Comparison of ENCODE assay signal across 25 cellular contexts in the genomic region with DNA sequence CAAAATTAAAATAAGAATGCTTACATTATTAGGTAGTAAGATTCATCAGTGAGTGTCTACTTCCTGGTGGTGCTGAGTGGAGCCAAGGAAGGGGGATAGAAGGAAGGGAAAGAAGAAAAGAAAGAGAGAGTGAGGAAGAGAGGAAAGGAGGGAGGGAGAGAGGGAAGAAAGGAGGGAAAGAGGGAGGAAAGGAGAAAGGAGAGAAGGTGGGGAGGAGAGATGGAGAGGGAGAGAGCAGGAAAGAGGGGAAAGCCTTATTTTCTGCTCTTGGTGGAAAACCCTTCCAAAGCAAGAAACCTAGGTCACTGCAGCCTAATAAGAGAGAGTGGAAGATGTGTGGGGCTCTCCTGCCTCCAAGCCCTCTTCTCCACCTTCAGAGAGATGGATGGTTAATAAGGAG.
"Had no signal": no experiment of that assay in that cellular context is flagged by ENCODE, and none has a peak within 500 bp of the region (broad histone marks: within the 10 kb centered on the region; RNA-seq: fewer than 3 reads in every experiment).

No MANE protein-coding gene starts in this region.

- H3K36me3 Mint-ChIP-seq: naive thymus-derived CD4-positive, alpha-beta T cell; stimulated activated naive B cell treated with anti-CD40 and anti-IgM and Interleukin-4, amounts not matched to agents 10 μg/mL and 1 μg/mL and 100 μg/mL, for 72 hours had no signal

- H3K4me3 ChIP-seq: colonic mucosa, gastrocnemius medialis, lower lobe of right lung, pancreas, skin epidermis, spleen, thoracic aorta, tibial nerve, upper lobe of right lung, uterus had no signal

- H3K4me1 Mint-ChIP-seq: naive thymus-derived CD4-positive, alpha-beta T cell; nephron; stimulated activated naive B cell treated with anti-CD40 and anti-IgM and Interleukin-4, amounts not matched to agents 10 μg/mL and 1 μg/mL and 100 μg/mL, for 72 hours had no signal

- H3K9me3 Mint-ChIP-seq: dendritic cell treated with granulocyte-macrophage colony-stimulating factor and Interleukin-4, amounts not matched to agents 40 ng/mL and 50 ng/mL, for 4 days; endodermal cell; naive thymus-derived CD4-positive, alpha-beta T cell; nephron; stimulated activated naive CD8-positive, alpha-beta T cell treated with anti-CD3 and anti-CD28 coated beads, Interleukin-15, Interleukin-2, amounts not matched to agents 100 ng/mL and 50 ng/mL, for 24 hours had no signal

- H3K4me3 Mint-ChIP-seq: dendritic cell treated with granulocyte-macrophage colony-stimulating factor and Interleukin-4, amounts not matched to agents 40 ng/mL and 50 ng/mL, for 4 days; endodermal cell; naive thymus-derived CD4-positive, alpha-beta T cell; nephron; stimulated activated naive B cell treated with anti-CD40 and anti-IgM and Interleukin-4, amounts not matched to agents 10 μg/mL and 1 μg/mL and 100 μg/mL, for 72 hours; stimulated activated naive CD8-positive, alpha-beta T cell treated with anti-CD3 and anti-CD28 coated beads, Interleukin-15, Interleukin-2, amounts not matched to agents 100 ng/mL and 50 ng/mL, for 24 hours had no signal

- H3K9me3 ChIP-seq: colonic mucosa, gastrocnemius medialis, lower lobe of right lung, pancreas, spleen, thoracic aorta, tibial nerve, upper lobe of right lung, uterus had no signal

- ATAC-seq: esophagus mucosa; gastrocnemius medialis; left ventricle myocardium superior; lower lobe of right lung; naive thymus-derived CD4-positive, alpha-beta T cell; pancreas; stimulated activated naive B cell treated with anti-CD40 and anti-IgM and Interleukin-4, amounts not matched to agents 10 μg/mL and 1 μg/mL and 100 μg/mL, for 72 hours; upper lobe of right lung had no signal

- H3K27me3 ChIP-seq: colonic mucosa, gastrocnemius medialis, tibial nerve, upper lobe of right lung, uterus had no signal

- DNase-seq: colonic mucosa; effector CD8-positive, alpha-beta T cell; foreskin fibroblast; gastrocnemius medialis; head of caudate nucleus; left ventricle myocardium superior; lower lobe of right lung; naive thymus-derived CD4-positive, alpha-beta T cell; nucleus accumbens; pancreas; spleen; stimulated activated CD4-positive, alpha-beta T cell treated with anti-CD3 and anti-CD28 coated beads, Interleukin-4, amount 100 ng/mL, for 4 hours; stimulated activated naive B cell treated with anti-CD40 and anti-IgM and Interleukin-4, amounts not matched to agents 10 μg/mL and 1 μg/mL and 100 μg/mL, for 72 hours; upper lobe of right lung; uterus had no signal

- H3K36me3 ChIP-seq: colonic mucosa, gastrocnemius medialis, lower lobe of right lung, pancreas, spleen, thoracic aorta, tibial nerve, upper lobe of right lung, uterus had no signal

- H3K27ac Mint-ChIP-seq: dendritic cell treated with granulocyte-macrophage colony-stimulating factor and Interleukin-4, amounts not matched to agents 40 ng/mL and 50 ng/mL, for 4 days; endodermal cell; naive thymus-derived CD4-positive, alpha-beta T cell; nephron; stimulated activated naive B cell treated with anti-CD40 and anti-IgM and Interleukin-4, amounts not matched to agents 10 μg/mL and 1 μg/mL and 100 μg/mL, for 72 hours; stimulated activated naive CD8-positive, alpha-beta T cell treated with anti-CD3 and anti-CD28 coated beads, Interleukin-15, Interleukin-2, amounts not matched to agents 100 ng/mL and 50 ng/mL, for 24 hours had no signal

- H3K4me1 ChIP-seq: colonic mucosa, gastrocnemius medialis, lower lobe of right lung, pancreas, spleen, tibial nerve, upper lobe of right lung, uterus had no signal

- H3K27ac ChIP-seq: colonic mucosa, epithelial cell of prostate, gastrocnemius medialis, lower lobe of right lung, pancreas, skin epidermis, spleen, tibial nerve, upper lobe of right lung, uterus had no signal

- FAIRE-seq: keratinocyte, pancreas had no signal

- H3K27me3 Mint-ChIP-seq: dendritic cell treated with granulocyte-macrophage colony-stimulating factor and Interleukin-4, amounts not matched to agents 40 ng/mL and 50 ng/mL, for 4 days had no signal
